ENCODE assay signal across 8 cellular contexts in the genomic region with DNA sequence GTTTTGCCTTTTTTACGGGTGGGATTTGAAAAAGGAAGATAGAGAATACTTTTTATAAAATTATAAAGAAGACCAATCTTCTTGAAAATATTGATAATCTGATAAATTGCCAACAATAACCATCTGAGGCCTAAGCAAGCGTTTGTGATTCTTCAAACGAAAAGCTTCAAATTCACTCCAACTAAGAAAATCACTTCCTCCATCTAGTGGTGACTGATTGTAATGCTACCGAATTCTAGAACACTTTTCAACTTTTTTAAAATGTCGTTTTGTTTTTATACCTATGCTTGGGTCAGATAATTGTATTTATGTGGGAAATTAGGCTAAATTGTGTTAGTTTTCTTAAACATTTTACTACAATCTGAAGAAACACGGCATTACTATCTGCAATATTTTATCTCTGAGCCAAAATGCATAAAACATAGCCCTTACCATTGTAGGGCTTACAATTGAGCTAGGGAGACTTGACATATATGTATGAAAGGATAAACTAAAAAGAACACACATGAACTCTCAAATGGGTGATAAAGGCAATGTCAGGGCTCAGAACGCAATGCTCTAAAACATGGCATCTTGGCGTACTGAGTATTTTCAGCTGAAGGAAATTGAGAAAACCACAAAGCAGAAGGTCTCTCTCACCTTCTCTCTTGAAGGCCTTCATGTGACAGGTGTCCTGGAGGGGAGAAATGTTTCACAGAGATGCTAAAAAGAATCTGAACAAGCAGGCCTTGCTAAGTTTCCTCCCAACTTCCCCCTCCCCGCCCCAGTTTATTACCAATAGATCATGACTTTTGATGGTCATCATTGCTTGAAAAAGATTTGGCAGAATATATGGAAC. TPM values are rescaled to one million over a fixed set of nuclear protein-coding genes. Genes with fewer than 3 reads are reported as not detected.
DNase-seq lines count a peak whose midpoint lies in the region; ATAC-seq and TF ChIP-seq lines count a peak whose summit lies in the region.

No MANE protein-coding gene starts in this region.

- no peaks in the 10 kb centered on the region for H3K4me1 ChIP-seq in A673 (ENCODE audit: insufficient read depth, low read length, poor library complexity, severe bottlenecking)

- DNase-seq in A673 (ENCODE audit: low spot score) (peak; percentile 46), GM10248 (ENCODE audit: extremely low spot score) (peak; percentile 22), NCI-H2196 (lab: John Stamatoyannopoulos, UW; ENCODE audit: unreplicated experiment) (peak; percentile 73), astrocyte of the cerebellum (ENCODE audit: low read depth) (peak; percentile 18), kidney glomerular epithelial cell (lab: John Stamatoyannopoulos, UW) (peak; percentile 50), NCI-H226 (no peak)
- no peak for DNase-seq in effector CD8-positive, alpha-beta T cell (lab: John Stamatoyannopoulos, UW)

- no peaks in the 10 kb centered on the region for H3K9me3 ChIP-seq in A673 (ENCODE audit: low read depth, low read length, poor library complexity, severe bottlenecking)

- no peak overlapping the region for H3K27ac ChIP-seq in A673 (ENCODE audit: low read depth, low read length, poor library complexity, severe bottlenecking)

- no TSS peak for BruUV-seq in A673 (replicated peaks; lab: Mats Ljungman, UMichigan)

- H3K4me3 ChIP-seq in A673 (ENCODE audit: low read depth, low read length, poor library complexity, severe bottlenecking) (no peak overlapping the region), astrocyte of the cerebellum (ENCODE audit: low read depth, low read length) (no peak overlapping the region)

- peaks cover 6% of the 10 kb centered on the region for H3K27me3 ChIP-seq in A673 (replicated peaks; ENCODE audit: insufficient read depth, low read depth, low read length, poor library complexity)

- ATAC-seq in HG02870 (IDR thresholded peaks at IDR 0.05; ENCODE audit: unreplicated experiment): peak; percentile 47

- intact Hi-C loops in A673 (cut with micrococcal nuclease; ENCODE audit: unreplicated experiment): loop anchor here (1.0 to 10.0 kb wide), 2 partner anchors 147 to 1767 kb away; no protein-coding TSS in a partner anchor

- POLR2A ChIA-PET in A673 (lab: Charles Lee; ENCODE audit: low non-redundant PET) (no interaction called here), GM10248 (lab: Yijun Ruan, JAX) (no interaction called here)

- H3K36me3 ChIP-seq in A673 (ENCODE audit: insufficient read depth, low read length, poor library complexity, severe bottlenecking): no peaks in the 10 kb centered on the region

- TF ChIP-seq CTCF in A673 (conservative IDR thresholded peaks at IDR 0.05; ENCODE audit: low read depth, low read length) (peak; percentile 77), GM10248 (IDR thresholded peaks at IDR 0.05; ENCODE audit: control extremely low read depth, extremely low read depth, low read depth, missing control alignments) (peak; percentile 59), astrocyte of the cerebellum (IDR thresholded peaks at IDR 0.05; ENCODE audit: low read depth, low read length, missing control alignments) (peak; percentile 63)

- CTCF ChIA-PET in A673 (lab: Charles Lee): interaction anchor here (0.7 to 0.9 kb wide), 3 partner anchors 31 to 147 kb away, joined by 3 to 4 read pairs (median 4); no protein-coding TSS in a partner anchor
- CTCF ChIA-PET in GM10248 (lab: Yijun Ruan, JAX): interaction anchor here (0.7 to 3.3 kb wide), 13 partner anchors 8 to 245 kb away, joined by 3 to 14 read pairs (median 5); no protein-coding TSS in a partner anchor

- in situ Hi-C loops in astrocyte of the cerebellum (cut with HindIII; ENCODE audit: low sequenced_read_pairs): no loop called here

RNA-seq across cellular contexts. Expression of gene G2E3, which starts 36.8 kb away (rescaled TPM):
- 51.0 and 51.5 TPM in 2 replicates for total RNA-seq in A673 (2021)

Comparison
In these comparisons a context has a peak if more than half of its experiments do, and no peak if none do; other contexts are left out.
1. DNase-seq: peak in A673 (single experiment), GM10248 (single experiment), NCI-H2196 (single experiment), astrocyte of the cerebellum (single experiment) and kidney glomerular epithelial cell (single experiment); none in effector CD8-positive, alpha-beta T cell (single experiment) and NCI-H226 (single experiment).
2. Peak in every context shown above with its lines, with median percentiles within 50 percentile points of each other: CTCF ChIP-seq.